In the genomic region with DNA sequence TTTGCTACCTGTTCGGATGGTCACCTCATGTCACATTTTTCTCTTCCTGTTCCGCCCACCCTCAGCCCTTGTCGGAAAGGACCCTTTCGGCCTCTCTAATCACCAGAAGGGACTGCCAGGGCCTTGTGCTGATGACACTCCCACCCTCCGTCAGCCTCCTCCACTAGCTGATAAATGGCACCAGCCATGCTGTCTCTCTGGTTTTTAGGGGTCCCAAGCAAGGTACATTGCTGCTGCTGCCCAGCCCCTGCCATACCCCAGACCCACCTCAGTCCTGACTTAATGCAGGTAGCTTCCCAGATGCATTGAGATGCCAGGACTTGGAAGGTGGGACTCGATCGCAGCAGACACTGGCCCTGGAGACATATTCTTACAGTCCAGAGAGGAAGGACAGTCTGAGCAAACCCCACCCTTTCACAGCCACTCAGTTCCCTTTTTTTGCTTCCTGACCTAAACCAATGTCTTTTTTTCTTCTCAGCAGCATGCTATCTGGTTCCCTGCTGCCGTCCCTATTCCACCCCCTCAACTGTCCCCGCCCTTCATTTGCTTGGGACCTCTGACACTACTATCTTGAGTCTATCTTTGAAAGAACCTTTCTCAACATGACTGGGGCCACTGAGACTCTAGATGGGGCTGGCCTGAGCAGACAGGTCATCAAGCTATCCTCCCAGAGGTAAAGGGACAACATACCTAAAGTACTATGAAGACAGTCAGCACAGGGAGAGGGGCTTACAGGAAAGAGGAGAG, we compare ENCODE assay signal across 10 cellular contexts. TPM values are rescaled to one million over a fixed set of nuclear protein-coding genes. Genes with fewer than 3 reads are reported as not detected.
DNase-seq lines count a peak whose midpoint lies in the region; ATAC-seq and TF ChIP-seq lines count a peak whose summit lies in the region.
"Had no signal": no experiment of that assay in that cellular context is flagged by ENCODE, and none has a peak within 500 bp of the region (broad histone marks: within the 10 kb centered on the region; RNA-seq: fewer than 3 reads in every experiment).

A gene (minus strand): TSS at position 397 of the 747 bp plus-strand sequence. CDS start 10,907 bp downstream, outside the sequence.

- no peak within 1 kb of the TSS for H3T11ph ChIP-seq in H9 (ENCODE audit: low read length)

- no peak within 1 kb of the TSS for H2BK12ac ChIP-seq in H9 (ENCODE audit: insufficient read length, low read depth, low read length)

- H4K20me1 ChIP-seq in H9 (ENCODE audit: control insufficient read depth, insufficient read depth, insufficient read length): no peaks in the 10 kb centered on the region

- no peak within 1 kb of the TSS for H2AK5ac ChIP-seq in H9 (ENCODE audit: insufficient read length, low read length)

- H3K4me1 ChIP-seq in H9 (ENCODE audit: insufficient read depth, low read length): no peaks in the 10 kb centered on the region; the same call in 1 of the 2 replicates
- H3K4me1 ChIP-seq: pancreas had no signal

- WGBS in H9 (ENCODE audit: extremely low coverage, insufficient read length, low lambda C conversion rate): no CpG with 5 or more reads among the region's 9 CpGs

- H3K36me3 Mint-ChIP-seq in CD14-positive monocyte: no peaks in the 10 kb centered on the region
- peaks cover 2% of the 10 kb centered on the region for H3K36me3 Mint-ChIP-seq in activated naive CD8-positive, alpha-beta T cell treated with anti-CD3 and anti-CD28 coated beads for 36 hours
- H3K36me3 Mint-ChIP-seq in T-helper 2 cell treated with Interferon-gamma antibody and Interleukin-4, amounts not matched to agents 5 μg/mL and 100 μg/mL, for 36 hours (ENCODE audit: low read depth): peaks cover 2% of the 10 kb centered on the region
- H3K36me3 Mint-ChIP-seq in H9 (ENCODE audit: insufficient read depth in 1 of 3, low read depth in 3 of 3): peaks cover 0 to 2% (median 1%) of the 10 kb centered on the region in 3 experiments; a peak in 5 of 7 replicates

- ATAC-seq in GM19372 (IDR thresholded peaks at IDR 0.05; ENCODE audit: low read depth, unreplicated experiment) (peak; percentile 53), HG03196 (IDR thresholded peaks at IDR 0.05; ENCODE audit: unreplicated experiment) (peak; percentile 62)

- peaks cover 40% of the 10 kb centered on the region for H3K9me3 ChIP-seq in H9 (ENCODE audit: control insufficient read depth, low read depth, low read length)
- H3K9me3 ChIP-seq: pancreas had no signal

- intact Hi-C loops in CD14-positive monocyte (cut with micrococcal nuclease): no loop called here

- H3K27ac Mint-ChIP-seq in CD14-positive monocyte (peak within 1 kb of the TSS; percentile 92 to 98 (median 95)), H9 (no peak within 1 kb of the TSS)
- H3K27ac Mint-ChIP-seq in activated naive CD8-positive, alpha-beta T cell treated with anti-CD3 and anti-CD28 coated beads for 36 hours: peak within 1 kb of the TSS; percentile 74
- no peak within 1 kb of the TSS for H3K27ac Mint-ChIP-seq in T-helper 2 cell treated with Interferon-gamma antibody and Interleukin-4, amounts not matched to agents 5 μg/mL and 100 μg/mL, for 36 hours

- H3K27me3 Mint-ChIP-seq in CD14-positive monocyte (ENCODE audit: low read depth in 3 of 3) (peaks cover 0 to 3% (median 0%) of the 10 kb centered on the region in 3 donors), H9 (ENCODE audit: low read depth) (no peaks in the 10 kb centered on the region; the same call in 1 of the 2 replicates)
- peaks cover 2% of the 10 kb centered on the region for H3K27me3 Mint-ChIP-seq in activated naive CD8-positive, alpha-beta T cell treated with anti-CD3 and anti-CD28 coated beads for 36 hours
- H3K27me3 Mint-ChIP-seq in T-helper 2 cell treated with Interferon-gamma antibody and Interleukin-4, amounts not matched to agents 5 μg/mL and 100 μg/mL, for 36 hours (ENCODE audit: low read depth): no peaks in the 10 kb centered on the region

- H2BK20ac ChIP-seq in H9 (ENCODE audit: low read depth, low read length, poor library complexity, severe bottlenecking): no peak within 1 kb of the TSS

- H4K91ac ChIP-seq in H9 (ENCODE audit: insufficient read length, low read depth, low read length): no peak within 1 kb of the TSS

- H3K18ac ChIP-seq in H9 (ENCODE audit: insufficient read length, low read depth, low read length): no peak within 1 kb of the TSS

- H3K79me2 ChIP-seq in H9 (ENCODE audit: insufficient read depth, low read length): no peaks in the 10 kb centered on the region

- H2BK120ac ChIP-seq in H9 (ENCODE audit: low read depth, low read length, poor library complexity, severe bottlenecking): no peak within 1 kb of the TSS

- TF ChIP-seq CTCF in CD14-positive monocyte (IDR thresholded peaks at IDR 0.05) (no peak), H9 (conservative IDR thresholded peaks at IDR 0.05) (no peak)

- DNase-seq in CD14-positive monocyte (ENCODE audit: low spot score) (peak; percentile 46), DMS 273 treated with DMSO at 0.1 percent for 48 hours (lab: John Stamatoyannopoulos, UW) (no peak), H9 (no peak), NCI-H69 (lab: John Stamatoyannopoulos, UW) (no peak)
- DNase-seq in activated naive CD8-positive, alpha-beta T cell treated with anti-CD3 and anti-CD28 coated beads for 36 hours: no peak
- no peak for DNase-seq in T-helper 2 cell treated with Interferon-gamma antibody and Interleukin-4, amounts not matched to agents 5 μg/mL and 100 μg/mL, for 36 hours (ENCODE audit: low spot score)
- DNase-seq: dermis blood vessel endothelial cell, pancreas had no signal

- no peaks in the 10 kb centered on the region for H3K27me3 ChIP-seq in H9 (ENCODE audit: insufficient read depth, low read length)

- no peak within 1 kb of the TSS for H3K14ac ChIP-seq in H9 (ENCODE audit: insufficient read depth, low read length)

- H3K4me3 Mint-ChIP-seq in CD14-positive monocyte (peak within 1 kb of the TSS; percentile 86 to 98), H9 (no peak within 1 kb of the TSS; a peak in 1 of 5 replicates)
- H3K4me3 Mint-ChIP-seq in activated naive CD8-positive, alpha-beta T cell treated with anti-CD3 and anti-CD28 coated beads for 36 hours: peak within 1 kb of the TSS; percentile 61
- no peak within 1 kb of the TSS for H3K4me3 Mint-ChIP-seq in T-helper 2 cell treated with Interferon-gamma antibody and Interleukin-4, amounts not matched to agents 5 μg/mL and 100 μg/mL, for 36 hours

- H2AFZ ChIP-seq in H9 (ENCODE audit: low read length): no peak within 1 kb of the TSS

- no peak within 1 kb of the TSS for H3K56ac ChIP-seq in H9 (ENCODE audit: insufficient read length, low read depth, low read length)

- no peak within 1 kb of the TSS for H3K4me2 ChIP-seq in H9 (ENCODE audit: insufficient read depth, insufficient read length, low read length)

- no peak within 1 kb of the TSS for H3K9ac ChIP-seq in H9 (ENCODE audit: extremely low read depth, insufficient read length, low read length)

- H3K79me1 ChIP-seq in H9 (ENCODE audit: insufficient read depth, low read depth, low read length, poor library complexity, severe bottlenecking): no peaks in the 10 kb centered on the region

- H3K27ac ChIP-seq in H9 (ENCODE audit: insufficient read length, low read depth, low read length): no peak within 1 kb of the TSS
- H3K27ac ChIP-seq: pancreas had no signal

- peaks cover 35% of the 10 kb centered on the region for H3K4me1 Mint-ChIP-seq in CD14-positive monocyte
- H3K4me1 Mint-ChIP-seq in activated naive CD8-positive, alpha-beta T cell treated with anti-CD3 and anti-CD28 coated beads for 36 hours: peaks cover 8% of the 10 kb centered on the region
- no peaks in the 10 kb centered on the region for H3K4me1 Mint-ChIP-seq in T-helper 2 cell treated with Interferon-gamma antibody and Interleukin-4, amounts not matched to agents 5 μg/mL and 100 μg/mL, for 36 hours (ENCODE audit: low read depth)
- H3K4me1 Mint-ChIP-seq in H9: peaks cover 7 to 13% of the 10 kb centered on the region in 2 experiments

- no peak within 1 kb of the TSS for H2BK5ac ChIP-seq in H9 (ENCODE audit: insufficient read length, low read length)

- H4K5ac ChIP-seq in H9 (ENCODE audit: insufficient read length, low read depth, low read length): no peak within 1 kb of the TSS

- H3K9me3 Mint-ChIP-seq in CD14-positive monocyte: peaks cover 0 to 6% (median 0%) of the 10 kb centered on the region in 7 donors
- no peaks in the 10 kb centered on the region for H3K9me3 Mint-ChIP-seq in activated naive CD8-positive, alpha-beta T cell treated with anti-CD3 and anti-CD28 coated beads for 36 hours
- H3K9me3 Mint-ChIP-seq in T-helper 2 cell treated with Interferon-gamma antibody and Interleukin-4, amounts not matched to agents 5 μg/mL and 100 μg/mL, for 36 hours: no peaks in the 10 kb centered on the region
- peaks cover 46 to 57% of the 10 kb centered on the region in 2 experiments for H3K9me3 Mint-ChIP-seq in H9

- no peaks in the 10 kb centered on the region for H3K23me2 ChIP-seq in H9 (ENCODE audit: insufficient read length, low read depth, low read length, poor library complexity, severe bottlenecking)

- H4K8ac ChIP-seq in H9 (replicated peaks; ENCODE audit: insufficient read length, low read depth, low read length): no peak within 1 kb of the TSS

- no peak within 1 kb of the TSS for H3K4ac ChIP-seq in H9 (ENCODE audit: low read depth, low read length)

- no peak within 1 kb of the TSS for H3K23ac ChIP-seq in H9 (ENCODE audit: insufficient read length, low read depth, low read length)

- no peak within 1 kb of the TSS for H2BK15ac ChIP-seq in H9 (ENCODE audit: low read depth, low read length)

RNA-seq across cellular contexts. Expression of the gene that starts here (rescaled TPM):
- polyA plus RNA-seq in CD14-positive monocyte: 10 to 100 TPM; 74.1 to 82.9 TPM
- total RNA-seq in activated naive CD8-positive, alpha-beta T cell treated with anti-CD3 and anti-CD28 coated beads for 36 hours: 1 to 10 TPM in 1 of 2 experiments, under 1 TPM in 1; 0.85 to 1.1 TPM
- 0.09 and 0.35 TPM in 2 replicates for total RNA-seq in H9 (2021)
- total RNA-seq: dermis blood vessel endothelial cell had no signal

Comparison
In these comparisons a context has a peak if more than half of its experiments do, and no peak if none do; other contexts are left out.
1. H3K27ac Mint-ChIP-seq: peak in CD14-positive monocyte (7 of 7) and activated naive CD8-positive, alpha-beta T cell treated with anti-CD3 and anti-CD28 coated beads for 36 hours (single experiment); none in T-helper 2 cell treated with Interferon-gamma antibody and Interleukin-4, amounts not matched to agents 5 μg/mL and 100 μg/mL, for 36 hours (single experiment) and H9 (0 of 3).
2. H3K4me3 Mint-ChIP-seq: peak in CD14-positive monocyte (2 of 2) and activated naive CD8-positive, alpha-beta T cell treated with anti-CD3 and anti-CD28 coated beads for 36 hours (single experiment); none in T-helper 2 cell treated with Interferon-gamma antibody and Interleukin-4, amounts not matched to agents 5 μg/mL and 100 μg/mL, for 36 hours (single experiment) and H9 (0 of 2).